Comparison of ENCODE assay signal across 2 cellular contexts in the genomic region with DNA sequence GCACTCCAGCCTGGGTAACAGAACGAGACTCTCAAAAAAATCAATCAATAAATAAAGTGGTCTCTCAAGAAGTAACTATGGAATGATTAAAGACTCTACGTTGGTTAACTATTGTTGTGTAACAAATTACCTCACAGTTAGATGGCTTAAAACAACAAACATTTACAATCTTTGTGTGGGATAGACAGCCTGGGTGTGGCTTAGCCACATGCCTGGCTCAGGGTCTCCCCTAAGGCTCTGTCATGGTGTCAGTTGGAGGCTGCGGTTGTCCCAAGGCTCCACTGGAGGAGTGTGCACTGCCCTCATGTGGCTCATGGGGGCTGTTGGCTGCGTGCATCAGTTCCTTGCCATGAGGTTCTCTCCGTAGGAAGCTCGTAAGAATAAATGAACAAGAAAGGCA.
TF ChIP-seq lines count a peak whose summit lies in the region.

No MANE protein-coding gene starts in this region.

TF ChIP-seq in Ishikawa, 13 proteins besides CTCF, POLR2A, EP300 and RAD21 (continued from another document):
- TF ChIP-seq, protein P1, sequence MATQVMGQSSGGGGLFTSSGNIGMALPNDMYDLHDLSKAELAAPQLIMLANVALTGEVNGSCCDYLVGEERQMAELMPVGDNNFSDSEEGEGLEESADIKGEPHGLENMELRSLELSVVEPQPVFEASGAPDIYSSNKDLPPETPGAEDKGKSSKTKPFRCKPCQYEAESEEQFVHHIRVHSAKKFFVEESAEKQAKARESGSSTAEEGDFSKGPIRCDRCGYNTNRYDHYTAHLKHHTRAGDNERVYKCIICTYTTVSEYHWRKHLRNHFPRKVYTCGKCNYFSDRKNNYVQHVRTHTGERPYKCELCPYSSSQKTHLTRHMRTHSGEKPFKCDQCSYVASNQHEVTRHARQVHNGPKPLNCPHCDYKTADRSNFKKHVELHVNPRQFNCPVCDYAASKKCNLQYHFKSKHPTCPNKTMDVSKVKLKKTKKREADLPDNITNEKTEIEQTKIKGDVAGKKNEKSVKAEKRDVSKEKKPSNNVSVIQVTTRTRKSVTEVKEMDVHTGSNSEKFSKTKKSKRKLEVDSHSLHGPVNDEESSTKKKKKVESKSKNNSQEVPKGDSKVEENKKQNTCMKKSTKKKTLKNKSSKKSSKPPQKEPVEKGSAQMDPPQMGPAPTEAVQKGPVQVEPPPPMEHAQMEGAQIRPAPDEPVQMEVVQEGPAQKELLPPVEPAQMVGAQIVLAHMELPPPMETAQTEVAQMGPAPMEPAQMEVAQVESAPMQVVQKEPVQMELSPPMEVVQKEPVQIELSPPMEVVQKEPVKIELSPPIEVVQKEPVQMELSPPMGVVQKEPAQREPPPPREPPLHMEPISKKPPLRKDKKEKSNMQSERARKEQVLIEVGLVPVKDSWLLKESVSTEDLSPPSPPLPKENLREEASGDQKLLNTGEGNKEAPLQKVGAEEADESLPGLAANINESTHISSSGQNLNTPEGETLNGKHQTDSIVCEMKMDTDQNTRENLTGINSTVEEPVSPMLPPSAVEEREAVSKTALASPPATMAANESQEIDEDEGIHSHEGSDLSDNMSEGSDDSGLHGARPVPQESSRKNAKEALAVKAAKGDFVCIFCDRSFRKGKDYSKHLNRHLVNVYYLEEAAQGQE (IDR thresholded peaks at IDR 0.05; ENCODE audit: low read depth) = no peak
- TF ChIP-seq TAF1 (IDR thresholded peaks at IDR 0.05; ENCODE audit: low read depth) = no peak
- TF ChIP-seq CREB1 (IDR thresholded peaks at IDR 0.05; ENCODE audit: low read depth) = no peak
- TF ChIP-seq, protein P2, sequence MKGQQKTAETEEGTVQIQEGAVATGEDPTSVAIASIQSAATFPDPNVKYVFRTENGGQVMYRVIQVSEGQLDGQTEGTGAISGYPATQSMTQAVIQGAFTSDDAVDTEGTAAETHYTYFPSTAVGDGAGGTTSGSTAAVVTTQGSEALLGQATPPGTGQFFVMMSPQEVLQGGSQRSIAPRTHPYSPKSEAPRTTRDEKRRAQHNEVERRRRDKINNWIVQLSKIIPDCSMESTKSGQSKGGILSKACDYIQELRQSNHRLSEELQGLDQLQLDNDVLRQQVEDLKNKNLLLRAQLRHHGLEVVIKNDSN (IDR thresholded peaks at IDR 0.05) = no peak
- TF ChIP-seq, protein P3, sequence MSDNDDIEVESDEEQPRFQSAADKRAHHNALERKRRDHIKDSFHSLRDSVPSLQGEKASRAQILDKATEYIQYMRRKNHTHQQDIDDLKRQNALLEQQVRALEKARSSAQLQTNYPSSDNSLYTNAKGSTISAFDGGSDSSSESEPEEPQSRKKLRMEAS (IDR thresholded peaks at IDR 0.05) = no peak
- no peak for TF ChIP-seq EGR1 (IDR thresholded peaks at IDR 0.05)
- TF ChIP-seq ZBTB7A (IDR thresholded peaks at IDR 0.05; ENCODE audit: low read depth) = no peak
- TF ChIP-seq NFIC (IDR thresholded peaks at IDR 0.05) = no peak
- no peak for TF ChIP-seq CEBPB (IDR thresholded peaks at IDR 0.05)

TF ChIP-seq in K562, 482 proteins besides CTCF, POLR2A, EP300 and RAD21 (continued from another document):
- TF ChIP-seq CREM (IDR thresholded peaks at IDR 0.05; ENCODE audit: low read depth) = peak; percentile 41; the same call in 1 of the 2 replicates
- TF ChIP-seq, protein P4, sequence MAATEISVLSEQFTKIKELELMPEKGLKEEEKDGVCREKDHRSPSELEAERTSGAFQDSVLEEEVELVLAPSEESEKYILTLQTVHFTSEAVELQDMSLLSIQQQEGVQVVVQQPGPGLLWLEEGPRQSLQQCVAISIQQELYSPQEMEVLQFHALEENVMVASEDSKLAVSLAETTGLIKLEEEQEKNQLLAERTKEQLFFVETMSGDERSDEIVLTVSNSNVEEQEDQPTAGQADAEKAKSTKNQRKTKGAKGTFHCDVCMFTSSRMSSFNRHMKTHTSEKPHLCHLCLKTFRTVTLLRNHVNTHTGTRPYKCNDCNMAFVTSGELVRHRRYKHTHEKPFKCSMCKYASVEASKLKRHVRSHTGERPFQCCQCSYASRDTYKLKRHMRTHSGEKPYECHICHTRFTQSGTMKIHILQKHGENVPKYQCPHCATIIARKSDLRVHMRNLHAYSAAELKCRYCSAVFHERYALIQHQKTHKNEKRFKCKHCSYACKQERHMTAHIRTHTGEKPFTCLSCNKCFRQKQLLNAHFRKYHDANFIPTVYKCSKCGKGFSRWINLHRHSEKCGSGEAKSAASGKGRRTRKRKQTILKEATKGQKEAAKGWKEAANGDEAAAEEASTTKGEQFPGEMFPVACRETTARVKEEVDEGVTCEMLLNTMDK (IDR thresholded peaks at IDR 0.05; ENCODE audit: borderline replicate concordance, insufficient read depth, low read depth, low read length, poor library complexity, severe bottlenecking) = peak; percentile 41
- no peak for TF ChIP-seq POLR2AphosphoS2 (IDR thresholded peaks at IDR 0.05; ENCODE audit: low read length)
- TF ChIP-seq, protein P5, sequence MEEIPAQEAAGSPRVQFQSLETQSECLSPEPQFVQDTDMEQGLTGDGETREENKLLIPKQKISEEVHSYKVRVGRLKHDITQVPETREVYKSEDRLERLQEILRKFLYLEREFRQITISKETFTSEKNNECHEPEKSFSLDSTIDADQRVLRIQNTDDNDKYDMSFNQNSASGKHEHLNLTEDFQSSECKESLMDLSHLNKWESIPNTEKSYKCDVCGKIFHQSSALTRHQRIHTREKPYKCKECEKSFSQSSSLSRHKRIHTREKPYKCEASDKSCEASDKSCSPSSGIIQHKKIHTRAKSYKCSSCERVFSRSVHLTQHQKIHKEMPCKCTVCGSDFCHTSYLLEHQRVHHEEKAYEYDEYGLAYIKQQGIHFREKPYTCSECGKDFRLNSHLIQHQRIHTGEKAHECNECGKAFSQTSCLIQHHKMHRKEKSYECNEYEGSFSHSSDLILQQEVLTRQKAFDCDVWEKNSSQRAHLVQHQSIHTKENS (CRISPR knock-in tag; IDR thresholded peaks at IDR 0.05) = no peak
- TF ChIP-seq NONO (IDR thresholded peaks at IDR 0.05; ENCODE audit: low read depth in 2 of 2, low read length in 1 of 2) = no peak
- TF ChIP-seq, protein P6, sequence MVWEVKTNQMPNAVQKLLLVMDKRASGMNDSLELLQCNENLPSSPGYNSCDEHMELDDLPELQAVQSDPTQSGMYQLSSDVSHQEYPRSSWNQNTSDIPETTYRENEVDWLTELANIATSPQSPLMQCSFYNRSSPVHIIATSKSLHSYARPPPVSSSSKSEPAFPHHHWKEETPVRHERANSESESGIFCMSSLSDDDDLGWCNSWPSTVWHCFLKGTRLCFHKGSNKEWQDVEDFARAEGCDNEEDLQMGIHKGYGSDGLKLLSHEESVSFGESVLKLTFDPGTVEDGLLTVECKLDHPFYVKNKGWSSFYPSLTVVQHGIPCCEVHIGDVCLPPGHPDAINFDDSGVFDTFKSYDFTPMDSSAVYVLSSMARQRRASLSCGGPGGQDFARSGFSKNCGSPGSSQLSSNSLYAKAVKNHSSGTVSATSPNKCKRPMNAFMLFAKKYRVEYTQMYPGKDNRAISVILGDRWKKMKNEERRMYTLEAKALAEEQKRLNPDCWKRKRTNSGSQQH (CRISPR knock-in tag; IDR thresholded peaks at IDR 0.05) = no peak
- no peak for TF ChIP-seq MXI1 (IDR thresholded peaks at IDR 0.05; ENCODE audit: low read depth, low read length)
- TF ChIP-seq TGIF2 (CRISPR knock-in tag; IDR thresholded peaks at IDR 0.05) = no peak
- no peak for TF ChIP-seq DIDO1 (tag; IDR thresholded peaks at IDR 0.05; ENCODE audit: low read depth)
TF ChIP-seq in K562: peak in this region for 8.
